8 cellular contexts compared by ENCODE assay signal in genomic region chrX:119118780-119119395, GRCh38. TPM values are rescaled to one million over a fixed set of nuclear protein-coding genes. Genes with fewer than 3 reads are reported as not detected.
DNase-seq lines count a peak whose midpoint lies in the region; ATAC-seq and TF ChIP-seq lines count a peak whose summit lies in the region.

No MANE protein-coding gene starts in this region.

- H3K4me1 Mint-ChIP-seq in activated CD4-positive, alpha-beta memory T cell treated with anti-CD3 and anti-CD28 coated beads, Interleukin-2, amount 10 ng/mL, durations not matched to agents 7 days and 5 days, result no peaks in the 10 kb centered on the region
- no peaks in the 10 kb centered on the region for H3K4me1 Mint-ChIP-seq in naive thymus-derived CD8-positive, alpha-beta T cell

- no peak overlapping the region for H3K27ac Mint-ChIP-seq in activated CD4-positive, alpha-beta memory T cell treated with anti-CD3 and anti-CD28 coated beads, Interleukin-2, amount 10 ng/mL, durations not matched to agents 7 days and 5 days
- no peak overlapping the region for H3K27ac Mint-ChIP-seq in naive thymus-derived CD8-positive, alpha-beta T cell

- ATAC-seq in naive thymus-derived CD8-positive, alpha-beta T cell, result peak; percentile 80 to 84

- no peak overlapping the region for H3K4me3 ChIP-seq in HFF-Myc (replicated peaks; ENCODE audit: low read depth, low read length)
- H3K4me3 ChIP-seq in epithelial cell of proximal tubule (ENCODE audit: low read depth, low read length), result no peak overlapping the region

- H3K36me3 Mint-ChIP-seq in activated CD4-positive, alpha-beta memory T cell treated with anti-CD3 and anti-CD28 coated beads, Interleukin-2, amount 10 ng/mL, durations not matched to agents 7 days and 5 days (ENCODE audit: low read depth), result no peaks in the 10 kb centered on the region
- H3K36me3 Mint-ChIP-seq in naive thymus-derived CD8-positive, alpha-beta T cell, result no peaks in the 10 kb centered on the region

- peaks cover 4% of the 10 kb centered on the region for H3K27me3 Mint-ChIP-seq in activated CD4-positive, alpha-beta memory T cell treated with anti-CD3 and anti-CD28 coated beads, Interleukin-2, amount 10 ng/mL, durations not matched to agents 7 days and 5 days
- H3K27me3 Mint-ChIP-seq in naive thymus-derived CD8-positive, alpha-beta T cell, result peaks cover 0 to 6% (median 2%) of the 10 kb centered on the region in 5 donors

- POLR2A ChIA-PET in activated CD4-positive, alpha-beta memory T cell treated with anti-CD3 and anti-CD28 coated beads, Interleukin-2, amount 10 ng/mL, durations not matched to agents 7 days and 5 days (lab: Charles Lee), result no interaction called here
- POLR2A ChIA-PET in naive thymus-derived CD8-positive, alpha-beta T cell (lab: Charles Lee), result no interaction called here

- H3K4me3 Mint-ChIP-seq in activated CD4-positive, alpha-beta memory T cell treated with anti-CD3 and anti-CD28 coated beads, Interleukin-2, amount 10 ng/mL, durations not matched to agents 7 days and 5 days, result no peak overlapping the region
- H3K4me3 Mint-ChIP-seq in naive thymus-derived CD8-positive, alpha-beta T cell, result no peak overlapping the region

- peak; percentile 69 for TF ChIP-seq CTCF in HFF-Myc (IDR thresholded peaks at IDR 0.05; ENCODE audit: low read depth, low read length, missing control alignments)
- TF ChIP-seq CTCF in epithelial cell of proximal tubule (conservative IDR thresholded peaks at IDR 0.05; ENCODE audit: low read depth, low read length), result peak; percentile 71

- CTCF ChIA-PET in activated CD4-positive, alpha-beta memory T cell treated with anti-CD3 and anti-CD28 coated beads, Interleukin-2, amount 10 ng/mL, durations not matched to agents 7 days and 5 days (lab: Charles Lee), result interaction anchor here (0.7 to 2.2 kb wide), 9 partner anchors 8 to 154 kb away, joined by 3 to 9 read pairs (median 4); partner anchors contain the start of gene PGRMC1

- DNase-seq in NCI-H2029 (lab: John Stamatoyannopoulos, UW), result peak; percentile 0
- DNase-seq in NCI-H2029 treated with DMSO at 0.1 percent for 48 hours (lab: John Stamatoyannopoulos, UW), result no peak
- DNase-seq in HFF-Myc (ENCODE audit: extremely low read depth, low read depth), result no peak
- DNase-seq in NCI-H2107 treated with DMSO at 0.1 percent for 48 hours (lab: John Stamatoyannopoulos, UW; ENCODE audit: unreplicated experiment), result peak; percentile 9
- peak; percentile 46 for DNase-seq in activated CD4-positive, alpha-beta memory T cell treated with anti-CD3 and anti-CD28 coated beads, Interleukin-2, amount 10 ng/mL, durations not matched to agents 7 days and 5 days
- DNase-seq in epithelial cell of proximal tubule (ENCODE audit: low read depth), result no peak
- peak; percentile 10 to 76 (median 41) for DNase-seq in naive thymus-derived CD8-positive, alpha-beta T cell
- DNase-seq in stromal cell of bone marrow (ENCODE audit: low read depth), result peak; percentile 9

- no peaks in the 10 kb centered on the region for H3K9me3 Mint-ChIP-seq in activated CD4-positive, alpha-beta memory T cell treated with anti-CD3 and anti-CD28 coated beads, Interleukin-2, amount 10 ng/mL, durations not matched to agents 7 days and 5 days
- H3K9me3 Mint-ChIP-seq in naive thymus-derived CD8-positive, alpha-beta T cell, result no peaks in the 10 kb centered on the region

RNA-seq across cellular contexts. Expression of gene KIAA1210, which starts 8.7 kb away (rescaled TPM):
- not detected for total RNA-seq in activated CD4-positive, alpha-beta memory T cell treated with anti-CD3 and anti-CD28 coated beads, Interleukin-2, amount 10 ng/mL, durations not matched to agents 7 days and 5 days
- total RNA-seq in epithelial cell of proximal tubule, result not detected in 2 replicates
- total RNA-seq in naive thymus-derived CD8-positive, alpha-beta T cell, result not detected
- not detected for polyA plus RNA-seq in naive thymus-derived CD8-positive, alpha-beta T cell

RNA-seq across cellular contexts. Expression of gene CT47C1, which starts 46.1 kb away (rescaled TPM):
- total RNA-seq in activated CD4-positive, alpha-beta memory T cell treated with anti-CD3 and anti-CD28 coated beads, Interleukin-2, amount 10 ng/mL, durations not matched to agents 7 days and 5 days, result not detected
- not detected in 2 replicates for total RNA-seq in epithelial cell of proximal tubule
- not detected for total RNA-seq in naive thymus-derived CD8-positive, alpha-beta T cell
- polyA plus RNA-seq in naive thymus-derived CD8-positive, alpha-beta T cell, result not detected

Comparison
In these comparisons a context has a peak if more than half of its experiments do, and no peak if none do; other contexts are left out.
1. DNase-seq: peak in NCI-H2029 (single experiment), NCI-H2107 treated with DMSO at 0.1 percent for 48 hours (single experiment), activated CD4-positive, alpha-beta memory T cell treated with anti-CD3 and anti-CD28 coated beads, Interleukin-2, amount 10 ng/mL, durations not matched to agents 7 days and 5 days (single experiment), naive thymus-derived CD8-positive, alpha-beta T cell (10 of 10) and stromal cell of bone marrow (single experiment); none in NCI-H2029 treated with DMSO at 0.1 percent for 48 hours (single experiment), HFF-Myc (single experiment) and epithelial cell of proximal tubule (single experiment).